Comparison of ENCODE assay signal across 26 cellular contexts in genomic region chr6:6924708-6925107, GRCh38.
"Had no signal": no experiment of that assay in that cellular context is flagged by ENCODE, and none has a peak within 500 bp of the region (broad histone marks: within the 10 kb centered on the region; RNA-seq: fewer than 3 reads in every experiment).

No MANE protein-coding gene starts in this region.

- H3K4me3 ChIP-seq: body of pancreas had no signal

- H3K36me3 Mint-ChIP-seq: activated naive CD8-positive, alpha-beta T cell; WTC11 had no signal

- H3K27ac ChIP-seq: body of pancreas had no signal

- H3K4me1 Mint-ChIP-seq: activated CD4-positive, alpha-beta memory T cell treated with anti-CD3 and anti-CD28 coated beads, Interleukin-2, amount 10 ng/mL, durations not matched to agents 7 days and 5 days; activated CD4-positive, alpha-beta T cell treated with anti-CD3 and anti-CD28 coated beads, Interleukin-2, amount 10 ng/mL, durations not matched to agents 7 days and 5 days had no signal

- ATAC-seq: activated T-cell treated with anti-CD3 and anti-CD28 coated beads, Interleukin-2, amount 50 U/mL, for 4 hours; activated T-helper 17 cell treated with anti-CD3 and anti-CD28 coated beads, Interleukin-2, amount 50 U/mL, for 72 hours; body of pancreas; effector memory CD8-positive, alpha-beta T cell; WTC11 had no signal

- H3K27ac Mint-ChIP-seq: activated CD4-positive, alpha-beta memory T cell treated with anti-CD3 and anti-CD28 coated beads, Interleukin-2, amount 10 ng/mL, durations not matched to agents 7 days and 5 days; activated CD4-positive, alpha-beta T cell treated with anti-CD3 and anti-CD28 coated beads, Interleukin-2, amount 10 ng/mL, durations not matched to agents 7 days and 5 days; activated naive CD8-positive, alpha-beta T cell; activated T-helper 17 cell treated with anti-CD3 and anti-CD28 coated beads, Interleukin-2, amount 50 U/mL, for 72 hours; effector memory CD8-positive, alpha-beta T cell; WTC11 had no signal

- H3K9me3 Mint-ChIP-seq: activated CD4-positive, alpha-beta memory T cell treated with anti-CD3 and anti-CD28 coated beads, Interleukin-2, amount 10 ng/mL, durations not matched to agents 7 days and 5 days; activated CD4-positive, alpha-beta T cell treated with anti-CD3 and anti-CD28 coated beads, Interleukin-2, amount 10 ng/mL, durations not matched to agents 7 days and 5 days; activated T-cell treated with anti-CD3 and anti-CD28 coated beads, Interleukin-2, amount 50 U/mL, for 4 hours; effector memory CD8-positive, alpha-beta T cell had no signal

- H3K4me3 Mint-ChIP-seq: activated CD4-positive, alpha-beta memory T cell treated with anti-CD3 and anti-CD28 coated beads, Interleukin-2, amount 10 ng/mL, durations not matched to agents 7 days and 5 days; activated CD4-positive, alpha-beta T cell treated with anti-CD3 and anti-CD28 coated beads, Interleukin-2, amount 10 ng/mL, durations not matched to agents 7 days and 5 days; activated naive CD8-positive, alpha-beta T cell; activated T-cell treated with anti-CD3 and anti-CD28 coated beads, Interleukin-2, amount 50 U/mL, for 4 hours; activated T-helper 17 cell treated with anti-CD3 and anti-CD28 coated beads, Interleukin-2, amount 50 U/mL, for 72 hours; effector memory CD8-positive, alpha-beta T cell; WTC11 had no signal

- DNase-seq: activated CD4-positive, alpha-beta memory T cell treated with anti-CD3 and anti-CD28 coated beads, Interleukin-2, amount 10 ng/mL, durations not matched to agents 7 days and 5 days; activated CD4-positive, alpha-beta T cell treated with anti-CD3 and anti-CD28 coated beads for 1 hour; activated CD4-positive, alpha-beta T cell treated with anti-CD3 and anti-CD28 coated beads for 4 hours; activated CD4-positive, alpha-beta T cell treated with anti-CD3 and anti-CD28 coated beads, Interleukin-2, amount 10 ng/mL, durations not matched to agents 7 days and 5 days; activated CD4-positive, alpha-beta T cell treated with anti-CD3 and anti-CD28 coated beads, Interleukin-2, amount 50 U/mL, for 4 hours; activated CD8-positive, alpha-beta memory T cell treated with anti-CD3 and anti-CD28 coated beads for 24 hours; activated effector memory CD4-positive, alpha-beta T cell treated with Interleukin-2 at 50 U/mL for 16 hours; activated gamma-delta T cell treated with Interleukin-2 at 50 U/mL for 16 hours; activated naive CD4-positive, alpha-beta T cell treated with anti-CD3 and anti-CD28 coated beads, Interleukin-2, amount 50 U/mL, for 16 hours; activated naive CD4-positive, alpha-beta T cell treated with Interleukin-2 at 50 U/mL for 16 hours; activated T-cell treated with anti-CD3 and anti-CD28 coated beads, Interleukin-2, amount 50 U/mL, for 4 hours; amygdala; aorta; caudate nucleus; cortex of kidney; dermis blood vessel endothelial cell; effector CD4-positive, alpha-beta T cell; effector memory CD8-positive, alpha-beta T cell; erythroblast; foreskin fibroblast; glutamatergic neuron; T-helper 2 cell had no signal

- H3K27me3 ChIP-seq: body of pancreas had no signal

- H3K9me3 ChIP-seq: body of pancreas had no signal
